12 cellular contexts compared by ENCODE assay signal in the genomic region with DNA sequence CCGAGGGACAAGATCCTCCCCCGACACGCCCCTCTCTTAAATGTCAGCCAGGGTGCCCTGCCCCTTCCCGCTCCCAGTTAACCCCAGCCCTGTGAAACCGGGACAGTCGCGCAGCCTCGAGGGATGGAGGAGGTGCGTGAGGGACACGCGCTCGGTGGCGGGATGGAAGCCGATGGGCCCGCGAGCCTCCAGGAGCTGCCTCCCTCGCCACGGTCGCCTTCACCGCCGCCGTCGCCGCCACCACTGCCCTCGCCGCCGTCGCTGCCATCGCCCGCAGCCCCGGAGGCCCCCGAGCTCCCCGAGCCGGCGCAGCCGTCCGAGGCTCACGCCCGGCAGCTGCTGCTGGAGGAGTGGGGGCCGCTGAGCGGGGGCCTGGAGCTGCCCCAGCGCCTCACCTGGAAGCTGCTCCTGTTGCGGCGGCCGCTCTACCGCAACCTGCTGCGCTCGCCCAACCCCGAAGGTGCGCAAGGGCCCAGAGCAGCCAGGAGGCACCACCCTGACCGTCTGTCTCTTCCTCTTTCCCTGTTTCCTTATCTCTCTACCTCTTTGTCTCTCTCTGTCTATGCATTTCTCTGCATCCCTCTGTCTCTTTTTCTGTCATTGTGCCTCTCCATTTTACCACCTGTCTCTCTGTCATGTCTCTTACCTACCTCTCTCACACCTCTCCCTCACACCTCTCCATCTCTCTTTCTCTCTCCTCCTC. TPM values are rescaled to one million over a fixed set of nuclear protein-coding genes. Genes with fewer than 3 reads are reported as not detected.
DNase-seq lines count a peak whose midpoint lies in the region; FAIRE-seq and TF ChIP-seq lines count a peak whose summit lies in the region.
"Had no signal": no experiment of that assay in that cellular context is flagged by ENCODE, and none has a peak within 500 bp of the region (broad histone marks: within the 10 kb centered on the region; RNA-seq: fewer than 3 reads in every experiment).

A gene with protein sequence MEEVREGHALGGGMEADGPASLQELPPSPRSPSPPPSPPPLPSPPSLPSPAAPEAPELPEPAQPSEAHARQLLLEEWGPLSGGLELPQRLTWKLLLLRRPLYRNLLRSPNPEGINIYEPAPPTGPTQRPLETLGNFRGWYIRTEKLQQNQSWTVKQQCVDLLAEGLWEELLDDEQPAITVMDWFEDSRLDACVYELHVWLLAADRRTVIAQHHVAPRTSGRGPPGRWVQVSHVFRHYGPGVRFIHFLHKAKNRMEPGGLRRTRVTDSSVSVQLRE (plus strand): TSS at position 105 of the 703 bp plus-strand sequence. CDS start 19 bp downstream, at position 124.

- no peak for FAIRE-seq in D721Med (lab: Jason Lieb, UNC)

- no peaks in the 10 kb centered on the region for H3K36me3 Mint-ChIP-seq in activated CD4-positive, alpha-beta T cell treated with anti-CD3 and anti-CD28 coated beads, Interleukin-2, amount 10 ng/mL, durations not matched to agents 7 days and 5 days (ENCODE audit: low read depth)

- WGBS in esophagus squamous epithelium, 2 donors = 5 to 6% methylated on average over 9 to 10 of the region's 51 CpGs

- peak within 1 kb of the TSS; percentile 32 for H3K4me2 ChIP-seq in skeletal muscle satellite cell (ENCODE audit: low read length)

- TF ChIP-seq POLR2A in esophagus squamous epithelium (IDR thresholded peaks at IDR 0.05) = peak in 1 of 4 donors; percentile 10

- CTCF ChIA-PET in activated CD4-positive, alpha-beta T cell treated with anti-CD3 and anti-CD28 coated beads, Interleukin-2, amount 10 ng/mL, durations not matched to agents 7 days and 5 days (lab: Charles Lee) = interaction anchor here (0.6 to 1.6 kb wide), 2 partner anchors 22 to 284 kb away, joined by 3 read pairs; a partner anchor contains a TSS
- CTCF ChIA-PET in RWPE1 (lab: Yijun Ruan, JAX) = interaction anchor here (1.2 kb wide), 1 partner anchor 11 kb away, joined by 4 read pairs; no protein-coding TSS in a partner anchor

- peak within 1 kb of the TSS; percentile 20 for H3K4me3 Mint-ChIP-seq in activated CD4-positive, alpha-beta T cell treated with anti-CD3 and anti-CD28 coated beads, Interleukin-2, amount 10 ng/mL, durations not matched to agents 7 days and 5 days

- no peaks in the 10 kb centered on the region; the same call in 1 of the 2 replicates for H3K27me3 ChIP-seq in SJCRH30
- peaks cover 0 to 78% (median 7%) of the 10 kb centered on the region in 4 donors for H3K27me3 ChIP-seq in esophagus squamous epithelium
- H3K27me3 ChIP-seq in skeletal muscle satellite cell (ENCODE audit: control insufficient read depth, insufficient read depth, low read length) = peaks cover 73% of the 10 kb centered on the region

- POLR2A ChIA-PET in activated CD4-positive, alpha-beta T cell treated with anti-CD3 and anti-CD28 coated beads, Interleukin-2, amount 10 ng/mL, durations not matched to agents 7 days and 5 days (lab: Charles Lee) = no interaction called here
- POLR2A ChIA-PET in RWPE1 (lab: Yijun Ruan, JAX; ENCODE audit: low non-redundant PET) = no interaction called here

- peak within 1 kb of the TSS; percentile 55 for H3K27ac ChIP-seq in SJCRH30
- H3K27ac ChIP-seq in esophagus squamous epithelium = peak within 1 kb of the TSS; percentile 34 to 80 (median 75)
- H3K27ac ChIP-seq in RWPE1 = no peak within 1 kb of the TSS
- H3K27ac ChIP-seq: GM23248 had no signal

- H3K4me1 Mint-ChIP-seq in activated CD4-positive, alpha-beta T cell treated with anti-CD3 and anti-CD28 coated beads, Interleukin-2, amount 10 ng/mL, durations not matched to agents 7 days and 5 days = peaks cover 23% of the 10 kb centered on the region

- peak within 1 kb of the TSS; percentile 14 for H3K27ac Mint-ChIP-seq in activated CD4-positive, alpha-beta T cell treated with anti-CD3 and anti-CD28 coated beads, Interleukin-2, amount 10 ng/mL, durations not matched to agents 7 days and 5 days

- DNase-seq in activated CD4-positive, alpha-beta T cell treated with anti-CD3 and anti-CD28 coated beads, Interleukin-2, amount 10 ng/mL, durations not matched to agents 7 days and 5 days = no peak
- no peak for DNase-seq in activated CD4-positive, alpha-beta T cell treated with anti-CD3 and anti-CD28 coated beads for 1 hour
- DNase-seq in SJCRH30 (peak; percentile 71), esophagus squamous epithelium (lab: John Stamatoyannopoulos, UW) (no peak), activated gamma-delta T cell (lab: John Stamatoyannopoulos, UW) (no peak), RWPE1 (ENCODE audit: low spot score) (no peak), D721Med (ENCODE audit: insufficient read length, low spot score) (no peak)
- DNase-seq: GM23248, NCI-H2029 treated with DMSO at 0.1 percent for 48 hours, SW 1271 had no signal

- intact Hi-C loops in esophagus squamous epithelium (cut with DNase I) = no loop called here

- TF ChIP-seq CTCF in esophagus squamous epithelium (IDR thresholded peaks at IDR 0.05) (no peak), RWPE1 (conservative IDR thresholded peaks at IDR 0.05; ENCODE audit: low read depth) (no peak), D721Med (IDR thresholded peaks at IDR 0.05; ENCODE audit: insufficient read depth, missing control alignments) (no peak)

- H3K4me1 ChIP-seq in SJCRH30 (peaks cover 19% of the 10 kb centered on the region), esophagus squamous epithelium (peaks cover 5 to 58% (median 13%) of the 10 kb centered on the region in 3 donors), skeletal muscle satellite cell (ENCODE audit: control insufficient read depth, insufficient read depth, low read length) (peaks cover 3% of the 10 kb centered on the region)

- H3K27me3 Mint-ChIP-seq in activated CD4-positive, alpha-beta T cell treated with anti-CD3 and anti-CD28 coated beads, Interleukin-2, amount 10 ng/mL, durations not matched to agents 7 days and 5 days = peaks cover 56% of the 10 kb centered on the region

- H3K36me3 ChIP-seq in SJCRH30 = no peaks in the 10 kb centered on the region
- H3K36me3 ChIP-seq in esophagus squamous epithelium = peaks cover 0 to 8% (median 0%) of the 10 kb centered on the region in 3 donors
- H3K36me3 ChIP-seq in skeletal muscle satellite cell (ENCODE audit: insufficient read depth, low read length) = no peaks in the 10 kb centered on the region

- H3K9ac ChIP-seq in skeletal muscle satellite cell (ENCODE audit: low read depth, low read length) = no peak within 1 kb of the TSS
- H3K9ac ChIP-seq: GM23248 had no signal

- peak within 1 kb of the TSS; percentile 52 for H3K4me3 ChIP-seq in SJCRH30
- peak within 1 kb of the TSS; percentile 40 to 55 (median 48) for H3K4me3 ChIP-seq in esophagus squamous epithelium
- H3K4me3 ChIP-seq in skeletal muscle satellite cell (ENCODE audit: low read length) = no peak within 1 kb of the TSS
- H3K4me3 ChIP-seq: GM23248 had no signal

- no peaks in the 10 kb centered on the region for H3K9me3 Mint-ChIP-seq in activated CD4-positive, alpha-beta T cell treated with anti-CD3 and anti-CD28 coated beads, Interleukin-2, amount 10 ng/mL, durations not matched to agents 7 days and 5 days

- H3K9me3 ChIP-seq in SJCRH30 (replicated peaks) (no peaks in the 10 kb centered on the region), esophagus squamous epithelium (no peaks in the 10 kb centered on the region), skeletal muscle satellite cell (replicated peaks; ENCODE audit: low read length) (no peaks in the 10 kb centered on the region)

RNA-seq across cellular contexts. Expression of the gene that starts here (rescaled TPM):
- total RNA-seq in activated CD4-positive, alpha-beta T cell treated with anti-CD3 and anti-CD28 coated beads, Interleukin-2, amount 10 ng/mL, durations not matched to agents 7 days and 5 days = not detected
- 7.6 and 7.8 TPM in 2 replicates for total RNA-seq in SJCRH30 (2014; rRNA removed; shearing (Covaris generic))
- total RNA-seq in esophagus squamous epithelium = 100 to 1,000 TPM; 208 to 737 (median 262) TPM
- total RNA-seq in skeletal muscle satellite cell (2012; rRNA removed) = not detected in 2 replicates
- total RNA-seq: GM23248, myocyte had no signal

Comparison
In these comparisons a context has a peak if more than half of its experiments do, and no peak if none do; other contexts are left out.
1. RNA of the gene that starts here (total RNA-seq): 208 to 737 TPM in esophagus squamous epithelium; 7.6 to 7.8 TPM in SJCRH30 and not detected in activated CD4-positive, alpha-beta T cell treated with anti-CD3 and anti-CD28 coated beads, Interleukin-2, amount 10 ng/mL, durations not matched to agents 7 days and 5 days; every median in the first group is over 10 times any median in the second.
2. DNase-seq: peak in SJCRH30 (2 of 2); none in activated CD4-positive, alpha-beta T cell treated with anti-CD3 and anti-CD28 coated beads, Interleukin-2, amount 10 ng/mL, durations not matched to agents 7 days and 5 days (single experiment), activated CD4-positive, alpha-beta T cell treated with anti-CD3 and anti-CD28 coated beads for 1 hour (single experiment), esophagus squamous epithelium (single experiment), activated gamma-delta T cell (single experiment), RWPE1 (single experiment) and D721Med (single experiment).